Comparison of ENCODE assay signal across 22 cellular contexts in the genomic region with DNA sequence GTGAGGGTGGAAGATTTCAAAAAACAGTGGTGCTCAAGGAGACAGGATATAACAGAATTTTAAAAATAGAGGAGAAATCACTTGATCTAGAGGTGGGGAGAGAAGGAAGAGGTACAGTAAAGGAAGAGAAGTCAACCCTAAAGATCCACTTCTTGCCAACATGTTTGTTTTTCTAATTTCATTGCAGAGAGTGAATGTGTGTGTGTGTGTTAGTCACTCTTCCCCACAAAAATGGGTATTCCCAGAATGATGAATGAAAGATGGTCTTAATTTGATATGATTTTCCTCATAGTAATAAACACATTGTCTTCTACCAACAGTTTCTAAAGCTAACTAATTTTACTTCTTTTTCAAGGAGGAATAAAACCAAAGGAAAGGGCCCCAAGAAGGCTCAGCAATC.
DNase-seq lines count a peak whose midpoint lies in the region; ATAC-seq, FAIRE-seq and TF ChIP-seq lines count a peak whose summit lies in the region.
"Had no signal": no experiment of that assay in that cellular context is flagged by ENCODE, and none has a peak within 500 bp of the region (broad histone marks: within the 10 kb centered on the region; RNA-seq: fewer than 3 reads in every experiment).

No MANE protein-coding gene starts in this region.

- H3K27me3 ChIP-seq in liver (ENCODE audit: control insufficient read depth in 4 of 4, insufficient read depth in 4 of 4, low read length in 3 of 4) = no peaks in the 10 kb centered on the region
- no peaks in the 10 kb centered on the region for H3K27me3 ChIP-seq in right lobe of liver

- no peak for TF ChIP-seq POLR2A in right lobe of liver (IDR thresholded peaks at IDR 0.05)

- H3K4me1 ChIP-seq in liver (ENCODE audit: control insufficient read depth in 4 of 4, insufficient read depth in 4 of 4, low read length in 3 of 4) (peaks cover 0 to 6% (median 0%) of the 10 kb centered on the region in 4 donors), right lobe of liver (peaks cover 0 to 5% (median 0%) of the 10 kb centered on the region in 4 donors)

- no peak for TF ChIP-seq RAD21 in liver (IDR thresholded peaks at IDR 0.05)

- FAIRE-seq in frontal cortex (lab: Jason Lieb, UNC) = no peak
- FAIRE-seq: A204.1, GM12878, H1 had no signal

- no peak for ATAC-seq in right lobe of liver
- ATAC-seq: GM12878 had no signal

- H3K36me3 ChIP-seq in liver (ENCODE audit: control insufficient read depth in 4 of 4, insufficient read depth in 3 of 4, low read depth in 1 of 4, low read length in 3 of 4) (no peaks in the 10 kb centered on the region), right lobe of liver (no peaks in the 10 kb centered on the region)

- peaks cover 0 to 11% (median 3%) of the 10 kb centered on the region in 4 donors for H3K9me3 ChIP-seq in liver (ENCODE audit: control insufficient read depth in 4 of 4, low read length in 3 of 4)
- no peaks in the 10 kb centered on the region for H3K9me3 ChIP-seq in right lobe of liver

- TF ChIP-seq CTCF in liver (IDR thresholded peaks at IDR 0.05; ENCODE audit: low read depth, low read length, missing input control) = no peak
- TF ChIP-seq CTCF in right lobe of liver (IDR thresholded peaks at IDR 0.05) = no peak
- no peak for TF ChIP-seq CTCF in fibroblast of mammary gland (conservative IDR thresholded peaks at IDR 0.05; ENCODE audit: control insufficient read depth, insufficient read depth, low read depth, low read length)

- no peak overlapping the region for H3K4me3 ChIP-seq in liver (ENCODE audit: low read depth in 1 of 3, low read length in 3 of 3)
- no peak overlapping the region for H3K4me3 ChIP-seq in right lobe of liver
- no peak overlapping the region for H3K4me3 ChIP-seq in fibroblast of mammary gland (ENCODE audit: control insufficient read depth, low read depth, low read length)
- H3K4me3 ChIP-seq: GM12878 had no signal

- DNase-seq in right lobe of liver (no peak), M059J (ENCODE audit: low read depth) (peak; percentile 38), fibroblast of mammary gland (ENCODE audit: low read depth) (peak; percentile 51), frontal cortex (ENCODE audit: low spot score in 2 of 2) (no peak), NCI-H2107 treated with DMSO at 0.1 percent for 48 hours (lab: John Stamatoyannopoulos, UW; ENCODE audit: unreplicated experiment) (no peak), midbrain (lab: John Stamatoyannopoulos, UW) (no peak)
- DNase-seq in activated CD4-positive, alpha-beta T cell treated with anti-CD3 and anti-CD28 coated beads, Interleukin-2, amount 50 U/mL, for 1 hour = no peak
- DNase-seq: COR-L47; GDM1; Karpas-422; NCI-H1105; NCI-H1694; NCI-H2107; NCI-H345; NCI-H69; NK-92 treated with Interleukin-12 subunit alpha and Interleukin-12 subunit beta, amount 100 ng/mL, for 24 hours; OCI-M1 had no signal

- intact Hi-C loops in right lobe of liver (cut with DNase I) = no loop called here

- H3K27ac ChIP-seq in liver (ENCODE audit: low read depth in 1 of 2, low read length in 2 of 2) (no peak overlapping the region), right lobe of liver (no peak overlapping the region)
- H3K27ac ChIP-seq: RWPE1 had no signal

- H3K9ac ChIP-seq in liver (ENCODE audit: low read depth in 1 of 2, low read length in 2 of 2) = no peak overlapping the region

TF ChIP-seq in liver, 16 proteins besides CTCF, POLR2A, EP300 and RAD21:
- TF ChIP-seq, protein P1, sequence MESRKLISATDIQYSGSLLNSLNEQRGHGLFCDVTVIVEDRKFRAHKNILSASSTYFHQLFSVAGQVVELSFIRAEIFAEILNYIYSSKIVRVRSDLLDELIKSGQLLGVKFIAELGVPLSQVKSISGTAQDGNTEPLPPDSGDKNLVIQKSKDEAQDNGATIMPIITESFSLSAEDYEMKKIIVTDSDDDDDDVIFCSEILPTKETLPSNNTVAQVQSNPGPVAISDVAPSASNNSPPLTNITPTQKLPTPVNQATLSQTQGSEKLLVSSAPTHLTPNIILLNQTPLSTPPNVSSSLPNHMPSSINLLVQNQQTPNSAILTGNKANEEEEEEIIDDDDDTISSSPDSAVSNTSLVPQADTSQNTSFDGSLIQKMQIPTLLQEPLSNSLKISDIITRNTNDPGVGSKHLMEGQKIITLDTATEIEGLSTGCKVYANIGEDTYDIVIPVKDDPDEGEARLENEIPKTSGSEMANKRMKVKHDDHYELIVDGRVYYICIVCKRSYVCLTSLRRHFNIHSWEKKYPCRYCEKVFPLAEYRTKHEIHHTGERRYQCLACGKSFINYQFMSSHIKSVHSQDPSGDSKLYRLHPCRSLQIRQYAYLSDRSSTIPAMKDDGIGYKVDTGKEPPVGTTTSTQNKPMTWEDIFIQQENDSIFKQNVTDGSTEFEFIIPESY (IDR thresholded peaks at IDR 0.05) = peak; percentile 5
- TF ChIP-seq ATF3 (IDR thresholded peaks at IDR 0.05) (no peak), RXRA (IDR thresholded peaks at IDR 0.05) (no peak), NR2F2 (IDR thresholded peaks at IDR 0.05) (no peak), HNF4A (conservative IDR thresholded peaks at IDR 0.05) (no peak), JUND (IDR thresholded peaks at IDR 0.05) (no peak), SP1 (IDR thresholded peaks at IDR 0.05) (no peak)

Comparison
In these comparisons a context has a peak if more than half of its experiments do, and no peak if none do; other contexts are left out.
1. DNase-seq: peak in M059J (single experiment) and fibroblast of mammary gland (single experiment); none in right lobe of liver (0 of 3), frontal cortex (0 of 2), activated CD4-positive, alpha-beta T cell treated with anti-CD3 and anti-CD28 coated beads, Interleukin-2, amount 50 U/mL, for 1 hour (single experiment), NCI-H2107 treated with DMSO at 0.1 percent for 48 hours (single experiment) and midbrain (single experiment).